In genomic region chr1:31617917-31618746, GRCh38 we compare ENCODE assay signal across 8 cellular contexts. TPM values are rescaled to one million over a fixed set of nuclear protein-coding genes. Genes with fewer than 3 reads are reported as not detected.
DNase-seq lines count a peak whose midpoint lies in the region; ATAC-seq, FAIRE-seq and TF ChIP-seq lines count a peak whose summit lies in the region.

No MANE protein-coding gene starts in this region.

- TF ChIP-seq CTCF in SK-N-SH (IDR thresholded peaks at IDR 0.05): peak; percentile 83
- TF ChIP-seq CTCF in K562 (IDR thresholded peaks at IDR 0.05 in 2 of 3, conservative IDR thresholded peaks at IDR 0.05 in 1 of 3; ENCODE audit: insufficient read depth in 2 of 3, low read depth in 1 of 3, low read length in 3 of 3): peak; percentile 75 to 85 (median 76)
- TF ChIP-seq CTCF in keratinocyte (optimal IDR thresholded peaks at IDR 0.05 in 1 of 3, IDR thresholded peaks at IDR 0.05 in 1 of 3, conservative IDR thresholded peaks at IDR 0.05 in 1 of 3; ENCODE audit: extremely low read depth in 1 of 3, insufficient read depth in 2 of 3, low read length in 3 of 3): peak in 2 of 3 experiments; percentile 72 to 97

- H3K4me3 ChIP-seq in SK-N-SH (ENCODE audit: low read depth in 2 of 2, low read length in 1 of 2) (peak overlapping the region; percentile 58 to 68), K562 (peak overlapping the region; percentile 14; the same call in 1 of the 2 replicates), keratinocyte (ENCODE audit: control insufficient read depth in 2 of 3, extremely low read depth in 1 of 3, insufficient read depth in 2 of 3, low read depth in 1 of 3, low read length in 3 of 3) (peak overlapping the region; percentile 39 to 61 (median 39))

- BruUV-seq in K562 (replicated peaks; lab: Mats Ljungman, UMichigan): no TSS peak

- ATAC-seq in K562: peak; percentile 93
- ATAC-seq in HG03280 (IDR thresholded peaks at IDR 0.05; ENCODE audit: unreplicated experiment): no peak
- no peak for ATAC-seq in HG02840 (IDR thresholded peaks at IDR 0.05; ENCODE audit: low FRiP score, unreplicated experiment)

- H3F3A ChIP-seq in SK-N-SH (replicated peaks; ENCODE audit: insufficient read depth): no peaks in the 10 kb centered on the region

- H3K36me3 ChIP-seq in SK-N-SH (replicated peaks in 1 of 2; ENCODE audit: control insufficient read depth in 1 of 2, insufficient read depth in 2 of 2, low read length in 1 of 2) (no peaks in the 10 kb centered on the region), K562 (ENCODE audit: control insufficient read depth, insufficient read depth, low read length) (no peaks in the 10 kb centered on the region), keratinocyte (ENCODE audit: control insufficient read depth in 2 of 2, extremely low read depth in 1 of 2, insufficient read depth in 2 of 2, low read length in 2 of 2) (no peaks in the 10 kb centered on the region)

- 96% methylated on average over 4 of the region's 56 CpGs for WGBS in SK-N-SH (ENCODE audit: low lambda C conversion rate)
- WGBS in K562 (ENCODE audit: insufficient coverage, low coverage, missing lambda C conversion rate): 9% methylated on average over 44 of the region's 56 CpGs

- H3K9me2 ChIP-seq in SK-N-SH: no peaks in the 10 kb centered on the region

- H4K20me1 ChIP-seq in SK-N-SH (ENCODE audit: insufficient read depth): no peaks in the 10 kb centered on the region
- peaks cover 24% of the 10 kb centered on the region for H4K20me1 ChIP-seq in K562 (replicated peaks; ENCODE audit: control insufficient read depth, insufficient read depth, low read length)
- no peaks in the 10 kb centered on the region for H4K20me1 ChIP-seq in keratinocyte (ENCODE audit: control insufficient read depth, extremely low read depth, insufficient read depth, low read length)

- H3K9ac ChIP-seq in SK-N-SH (0 out of 2 replicates have a peak overlapping the region, but pooled peaks have one; percentile 34), K562 (ENCODE audit: insufficient read depth in 1 of 2, low read depth in 2 of 2, low read length in 2 of 2) (no peak overlapping the region), keratinocyte (ENCODE audit: control insufficient read depth, extremely low read depth, insufficient read depth, low read length) (peak overlapping the region; percentile 7)

- in situ Hi-C loops in K562 (cut with MboI): no loop called here

- dilution Hi-C loops in keratinocyte (cut with MboI; ENCODE audit: extremely low pct_ligation_motif_present, low sequenced_read_pairs): no loop called here

- H3K9me1 ChIP-seq in K562 (ENCODE audit: control insufficient read depth, insufficient read depth, low read length) (no peaks in the 10 kb centered on the region), keratinocyte (ENCODE audit: control insufficient read depth, extremely low read depth, insufficient read depth, low read length) (no peaks in the 10 kb centered on the region)

- H3K27me3 ChIP-seq in SK-N-SH (ENCODE audit: insufficient read depth): no peaks in the 10 kb centered on the region
- peaks cover 30 to 67% of the 10 kb centered on the region in 2 experiments for H3K27me3 ChIP-seq in K562 (ENCODE audit: control insufficient read depth in 2 of 2, insufficient read depth in 2 of 2, low read length in 2 of 2)
- peaks cover 24% of the 10 kb centered on the region for H3K27me3 ChIP-seq in keratinocyte (ENCODE audit: control insufficient read depth, extremely low read depth, insufficient read depth, low read length)

- H3K4me2 ChIP-seq in SK-N-SH (peak overlapping the region; percentile 96), K562 (ENCODE audit: insufficient read depth, low read length) (no peak overlapping the region), keratinocyte (ENCODE audit: control insufficient read depth, extremely low read depth, insufficient read depth, low read depth, low read length) (peak overlapping the region; percentile 60)

- no peak for TF ChIP-seq POLR2A in K562 (conservative IDR thresholded peaks at IDR 0.05)

- H3K79me2 ChIP-seq in SK-N-SH (ENCODE audit: insufficient read depth) (no peaks in the 10 kb centered on the region), K562 (ENCODE audit: control insufficient read depth, insufficient read depth, low read length) (no peaks in the 10 kb centered on the region), keratinocyte (ENCODE audit: control insufficient read depth, insufficient read depth, low read length) (no peaks in the 10 kb centered on the region)

- H3K27ac ChIP-seq in SK-N-SH (ENCODE audit: low read depth in 2 of 2, low read length in 1 of 2): no peak overlapping the region; a peak in 1 of 4 replicates
- no peak overlapping the region for H3K27ac ChIP-seq in K562 (ENCODE audit: extremely low read depth, low read depth, low read length)
- no peak overlapping the region for H3K27ac ChIP-seq in keratinocyte (ENCODE audit: control insufficient read depth, insufficient read depth, low read length)

- POLR2A ChIA-PET in SK-N-SH (lab: Yijun Ruan, JAX) (no interaction called here), K562 (lab: Yijun Ruan, JAX) (interaction anchor here (0.5 to 1.3 kb wide), 2 partner anchors 11 to 469 kb away, joined by 3 to 4 read pairs; no protein-coding TSS in a partner anchor)

- TF ChIP-seq RAD21 in SK-N-SH (IDR thresholded peaks at IDR 0.05; ENCODE audit: low read length) (peak; percentile 56), K562 (CRISPR knock-in tag; conservative IDR thresholded peaks at IDR 0.05 in 1 of 2, IDR thresholded peaks at IDR 0.05 in 1 of 2) (peak; percentile 37 to 59)

- no peak for FAIRE-seq in K562 (lab: Jason Lieb, UNC)
- no peak for FAIRE-seq in keratinocyte (lab: Jason Lieb, UNC)

- H3K4me1 ChIP-seq in SK-N-SH (ENCODE audit: control insufficient read depth in 1 of 2, insufficient read depth in 2 of 2, low read depth in 1 of 2, low read length in 1 of 2) (peaks cover 0 to 24% of the 10 kb centered on the region in 2 experiments; a peak in 1 of 4 replicates), K562 (replicated peaks in 1 of 2; ENCODE audit: control insufficient read depth in 2 of 2, insufficient read depth in 2 of 2, low read length in 2 of 2) (peaks cover 0 to 19% of the 10 kb centered on the region in 2 experiments; a peak in 2 of 5 replicates), keratinocyte (ENCODE audit: control insufficient read depth, extremely low read depth, insufficient read depth, low read length) (no peaks in the 10 kb centered on the region)

- DNase-seq in DMS153 (lab: John Stamatoyannopoulos, UW) (peak; percentile 41), HT-29 (ENCODE audit: low spot score) (peak; percentile 33), SK-N-SH (peak; percentile 94), K562 (ENCODE audit: extremely low read depth in 1 of 4, low spot score in 3 of 4) (peak; percentile 65 to 89 (median 80)), keratinocyte (ENCODE audit: low read depth, low spot score) (no peak)
- peak; percentile 12 to 47 for DNase-seq in stimulated activated CD4-positive, alpha-beta T cell treated with anti-CD3 and anti-CD28 coated beads, Interleukin-4, amount 100 ng/mL, for 4 hours

- TF ChIP-seq EP300 in SK-N-SH (IDR thresholded peaks at IDR 0.05; ENCODE audit: borderline replicate concordance in 1 of 2, low read depth in 1 of 2, low read length in 1 of 2): no peak
- TF ChIP-seq EP300 in K562 (IDR thresholded peaks at IDR 0.05; ENCODE audit: low read length): no peak

- CTCF ChIA-PET in SK-N-SH (lab: Yijun Ruan, JAX): interaction anchor here (0.6 to 4.2 kb wide), 42 partner anchors 8 to 683 kb away, joined by 3 to 56 read pairs (median 4); partner anchors contain the start of genes PEF1 and TINAGL1
- CTCF ChIA-PET in K562 (lab: Yijun Ruan, JAX; ENCODE audit: low intra/inter-chr PET ratio): interaction anchor here (0.6 to 1.5 kb wide), 2 partner anchors 54 to 697 kb away, joined by 3 to 6 read pairs; no protein-coding TSS in a partner anchor

- no peaks in the 10 kb centered on the region for H3K9me3 ChIP-seq in SK-N-SH
- no peaks in the 10 kb centered on the region for H3K9me3 ChIP-seq in K562 (replicated peaks; ENCODE audit: control insufficient read depth, insufficient read depth, low read depth, low read length)
- H3K9me3 ChIP-seq in keratinocyte (ENCODE audit: control insufficient read depth, low read depth, low read length): no peaks in the 10 kb centered on the region

- intact Hi-C loops in K562 (cut with micrococcal nuclease): loop anchor here (2.0 kb wide), 1 partner anchor 53 kb away; no protein-coding TSS in a partner anchor

- H2AFZ ChIP-seq in SK-N-SH (ENCODE audit: low read depth) (peak overlapping the region; percentile 86; the same call in 1 of the 2 replicates), K562 (ENCODE audit: low read depth, low read length) (no peak overlapping the region), keratinocyte (ENCODE audit: control insufficient read depth, low read length) (peak overlapping the region; percentile 58)

RNA-seq across cellular contexts. Expression of gene HCRTR1, which starts 0.6 kb away (rescaled TPM):
- total RNA-seq in HT-29 (2014; rRNA removed; shearing (Covaris generic)): not detected in 2 replicates
- polyA plus RNA-seq in SK-N-SH (2012; rRNA removed) (0.03 TPM in 1 of 2 replicates, not detected in the other), K562 (2011; rRNA removed) (not detected in 2 replicates), K562 (2014; fragmentation: Illumina TruSeq; extraction: Trizol) (not detected in 2 replicates), K562 (2014; fragmentation: Nextera tagmentation; extraction: Ambion mirVana) (not detected), K562 (2014; rRNA removed) (not detected in 2 replicates), keratinocyte (not detected in 3 replicates)
- polyA plus RNA-seq in SK-N-SH (2012; cell fraction: cytosol; rRNA removed): 0.05 TPM in 1 of 2 replicates, not detected in the other
- 0.06 TPM in 1 of 2 replicates, not detected in the other for polyA plus RNA-seq in SK-N-SH (2012; cell fraction: nucleus; rRNA removed)
- not detected in 2 replicates for total RNA-seq in K562 (2011; cell fraction: chromatin; rRNA removed; ENCODE audit: low replicate concordance)
- total RNA-seq in K562 (2011; cell fraction: nucleolus; rRNA removed): not detected in 2 replicates
- not detected in 2 replicates for total RNA-seq in K562 (2011; cell fraction: nucleoplasm; rRNA removed)
- total RNA-seq in K562 (2014; rRNA removed) (not detected in 2 replicates), K562 (2014; rRNA removed; fragmentation: Illumina TruSeq; extraction: Trizol) (not detected in 2 replicates), K562 (2015; rRNA removed; fragmentation: Illumina TruSeq; extraction: Trizol) (not detected in 2 replicates), K562 (2021) (not detected in 2 replicates)
- not detected in 2 replicates for polyA plus RNA-seq in K562 (2011; cell fraction: cytosol; rRNA removed)
- not detected in 2 replicates for polyA plus RNA-seq in K562 (2011; cell fraction: nucleus; rRNA removed)
- not detected in 2 replicates for polyA plus RNA-seq in K562 (2012)
- polyA minus RNA-seq in K562 (2011; rRNA and poly(A)+ RNA removed): not detected in 2 replicates
- polyA minus RNA-seq in K562 (2011; cell fraction: cytosol; rRNA and poly(A)+ RNA removed): not detected in 2 replicates
- polyA minus RNA-seq in K562 (2011; cell fraction: nucleus; rRNA and poly(A)+ RNA removed): not detected in 2 replicates
- polyA plus RNA-seq in keratinocyte (2011; ENCODE audit: low read depth): not detected
- not detected in 2 replicates for polyA plus RNA-seq in keratinocyte (2011; cell fraction: cytosol; rRNA removed)
- not detected in 2 replicates for polyA plus RNA-seq in keratinocyte (2011; cell fraction: nucleus; rRNA removed)
- not detected in 2 replicates for polyA plus RNA-seq in keratinocyte (2012; ENCODE audit: low replicate concordance)
- polyA minus RNA-seq in keratinocyte: not detected in 3 replicates
- not detected for polyA minus RNA-seq in keratinocyte (2011; cell fraction: cytosol; rRNA and poly(A)+ RNA removed)
- not detected in 2 replicates for polyA minus RNA-seq in keratinocyte (2011; cell fraction: nucleus; rRNA and poly(A)+ RNA removed)

RNA-seq across cellular contexts. Expression of gene PEF1, which starts 26.5 kb away (rescaled TPM):
- total RNA-seq in HT-29 (2014; rRNA removed; shearing (Covaris generic)): 114 and 119 TPM in 2 replicates
- polyA plus RNA-seq in SK-N-SH (2012; rRNA removed): 51.9 and 63.4 TPM in 2 replicates
- polyA plus RNA-seq in SK-N-SH (2012; cell fraction: cytosol; rRNA removed): 37.2 and 46.8 TPM in 2 replicates
- 54.1 and 56.9 TPM in 2 replicates for polyA plus RNA-seq in SK-N-SH (2012; cell fraction: nucleus; rRNA removed)
- total RNA-seq in K562 (2011; cell fraction: chromatin; rRNA removed; ENCODE audit: low replicate concordance): 15.8 and 31.8 TPM in 2 replicates
- 33.0 and 33.2 TPM in 2 replicates for total RNA-seq in K562 (2011; cell fraction: nucleolus; rRNA removed)
- total RNA-seq in K562 (2011; cell fraction: nucleoplasm; rRNA removed): 32.8 and 35.6 TPM in 2 replicates
- total RNA-seq in K562 (2014; rRNA removed): 76.6 and 87.6 TPM in 2 replicates
- 39.4 and 46.0 TPM in 2 replicates for total RNA-seq in K562 (2014; rRNA removed; fragmentation: Illumina TruSeq; extraction: Trizol)
- 48.8 and 49.1 TPM in 2 replicates for total RNA-seq in K562 (2015; rRNA removed; fragmentation: Illumina TruSeq; extraction: Trizol)
- 61.0 and 61.9 TPM in 2 replicates for total RNA-seq in K562 (2021)
- 73.7 and 104 TPM in 2 replicates for polyA plus RNA-seq in K562 (2011; rRNA removed)
- polyA plus RNA-seq in K562 (2011; cell fraction: cytosol; rRNA removed): 124 and 143 TPM in 2 replicates
- 54.6 and 59.0 TPM in 2 replicates for polyA plus RNA-seq in K562 (2011; cell fraction: nucleus; rRNA removed)
- polyA plus RNA-seq in K562 (2012): 51.6 and 78.2 TPM in 2 replicates
- 95.5 and 97.8 TPM in 2 replicates for polyA plus RNA-seq in K562 (2014; fragmentation: Illumina TruSeq; extraction: Trizol)
- 10 to 100 TPM; 26.3 to 33.0 TPM for polyA plus RNA-seq in K562 (2014; fragmentation: Nextera tagmentation; extraction: Ambion mirVana)
- 78.2 and 82.5 TPM in 2 replicates for polyA plus RNA-seq in K562 (2014; rRNA removed)
- 64.1 and 71.1 TPM in 2 replicates for polyA minus RNA-seq in K562 (2011; rRNA and poly(A)+ RNA removed)
- 46.2 and 46.7 TPM in 2 replicates for polyA minus RNA-seq in K562 (2011; cell fraction: cytosol; rRNA and poly(A)+ RNA removed)
- 14.0 and 23.8 TPM in 2 replicates for polyA minus RNA-seq in K562 (2011; cell fraction: nucleus; rRNA and poly(A)+ RNA removed)
- 72.2 to 107 TPM (median 90.1 TPM) in 3 replicates for polyA plus RNA-seq in keratinocyte
- 33.3 TPM for polyA plus RNA-seq in keratinocyte (2011; ENCODE audit: low read depth)
- 83.2 and 85.4 TPM in 2 replicates for polyA plus RNA-seq in keratinocyte (2011; cell fraction: cytosol; rRNA removed)
- 59.0 and 66.8 TPM in 2 replicates for polyA plus RNA-seq in keratinocyte (2011; cell fraction: nucleus; rRNA removed)
- polyA plus RNA-seq in keratinocyte (2012; ENCODE audit: low replicate concordance): 67.9 and 68.1 TPM in 2 replicates
- polyA minus RNA-seq in keratinocyte: 99.8 to 160 TPM (median 138 TPM) in 3 replicates
- polyA minus RNA-seq in keratinocyte (2011; cell fraction: cytosol; rRNA and poly(A)+ RNA removed): 80.4 TPM
- 29.3 and 34.7 TPM in 2 replicates for polyA minus RNA-seq in keratinocyte (2011; cell fraction: nucleus; rRNA and poly(A)+ RNA removed)

RNA-seq across cellular contexts. Expression of gene TINAGL1, which starts 41.8 kb away (rescaled TPM):
- 596 and 628 TPM in 2 replicates for total RNA-seq in HT-29 (2014; rRNA removed; shearing (Covaris generic))
- polyA plus RNA-seq in SK-N-SH (2012; rRNA removed) (0.23 TPM in 1 of 2 replicates, not detected in the other), K562 (2011; rRNA removed) (0.35 and 1.2 TPM in 2 replicates), K562 (2014; fragmentation: Illumina TruSeq; extraction: Trizol) (0.14 TPM in 1 of 2 replicates, not detected in the other), K562 (2014; fragmentation: Nextera tagmentation; extraction: Ambion mirVana) (not detected), K562 (2014; rRNA removed) (0.04 and 0.16 TPM in 2 replicates), keratinocyte (189 to 315 TPM (median 275 TPM) in 3 replicates)
- polyA plus RNA-seq in SK-N-SH (2012; cell fraction: cytosol; rRNA removed): 0.01 and 0.03 TPM in 2 replicates
- 0.07 and 0.10 TPM in 2 replicates for polyA plus RNA-seq in SK-N-SH (2012; cell fraction: nucleus; rRNA removed)
- 1.2 and 2.6 TPM in 2 replicates for total RNA-seq in K562 (2011; cell fraction: chromatin; rRNA removed; ENCODE audit: low replicate concordance)
- 2.2 and 2.4 TPM in 2 replicates for total RNA-seq in K562 (2011; cell fraction: nucleolus; rRNA removed)
- total RNA-seq in K562 (2011; cell fraction: nucleoplasm; rRNA removed): 0.81 and 1.8 TPM in 2 replicates
- total RNA-seq in K562 (2014; rRNA removed) (0.05 and 0.53 TPM in 2 replicates), K562 (2014; rRNA removed; fragmentation: Illumina TruSeq; extraction: Trizol) (0.07 TPM in 1 of 2 replicates, not detected in the other), K562 (2015; rRNA removed; fragmentation: Illumina TruSeq; extraction: Trizol) (not detected in 2 replicates), K562 (2021) (0.27 and 0.67 TPM in 2 replicates)
- polyA plus RNA-seq in K562 (2011; cell fraction: cytosol; rRNA removed): 0.78 and 3.1 TPM in 2 replicates
- polyA plus RNA-seq in K562 (2011; cell fraction: nucleus; rRNA removed): 1.3 and 5.8 TPM in 2 replicates
- polyA plus RNA-seq in K562 (2012): 0.22 and 0.26 TPM in 2 replicates
- 1.1 TPM in 1 of 2 replicates, not detected in the other for polyA minus RNA-seq in K562 (2011; rRNA and poly(A)+ RNA removed)
- polyA minus RNA-seq in K562 (2011; cell fraction: cytosol; rRNA and poly(A)+ RNA removed): 1.1 and 2.3 TPM in 2 replicates
- polyA minus RNA-seq in K562 (2011; cell fraction: nucleus; rRNA and poly(A)+ RNA removed): 0.56 and 1.6 TPM in 2 replicates
- 26.1 TPM for polyA plus RNA-seq in keratinocyte (2011; ENCODE audit: low read depth)
- polyA plus RNA-seq in keratinocyte (2011; cell fraction: cytosol; rRNA removed): 110 and 149 TPM in 2 replicates
- polyA plus RNA-seq in keratinocyte (2011; cell fraction: nucleus; rRNA removed): 323 and 403 TPM in 2 replicates
- polyA plus RNA-seq in keratinocyte (2012; ENCODE audit: low replicate concordance): 93.3 and 275 TPM in 2 replicates
- polyA minus RNA-seq in keratinocyte: 198 to 587 TPM (median 223 TPM) in 3 replicates
- 259 TPM for polyA minus RNA-seq in keratinocyte (2011; cell fraction: cytosol; rRNA and poly(A)+ RNA removed)
- 310 and 334 TPM in 2 replicates for polyA minus RNA-seq in keratinocyte (2011; cell fraction: nucleus; rRNA and poly(A)+ RNA removed)

Comparison
In these comparisons a context has a peak if more than half of its experiments do, and no peak if none do; other contexts are left out.
1. H3K9ac ChIP-seq: peak in SK-N-SH (single experiment) and keratinocyte (single experiment); none in K562 (0 of 2).
2. Peak in every context shown above with its lines, with median percentiles within 50 percentile points of each other: H3K4me3 ChIP-seq and CTCF ChIP-seq.